ENCODE assay signal across 20 cellular contexts in the genomic region with DNA sequence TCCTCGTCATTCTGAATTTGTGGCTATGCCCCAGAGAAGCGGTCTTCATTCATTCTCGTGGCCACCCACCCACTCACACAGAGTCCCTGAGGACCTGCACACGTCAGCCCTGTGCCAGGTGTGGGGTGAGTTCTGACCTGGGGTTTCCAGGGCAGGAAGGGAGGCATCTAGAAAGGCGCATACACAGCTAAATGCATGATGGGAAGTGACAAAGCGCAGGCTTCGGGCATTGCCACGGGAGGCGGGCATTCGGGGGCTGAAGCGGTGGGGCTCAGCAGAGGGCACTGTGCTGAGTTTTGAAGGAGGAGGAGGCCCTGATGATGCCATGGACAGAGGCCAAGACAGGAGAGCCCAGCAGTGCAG. TPM values are rescaled to one million over a fixed set of nuclear protein-coding genes. Genes with fewer than 3 reads are reported as not detected.
A peak's percentile ranks its signal among the peaks of the same experiment; 100 is the strongest.
DNase-seq lines count a peak whose midpoint lies in the region; ATAC-seq and TF ChIP-seq lines count a peak whose summit lies in the region.
"Had no signal": no experiment of that assay in that cellular context is flagged by ENCODE, and none has a peak within 500 bp of the region (broad histone marks: within the 10 kb centered on the region; RNA-seq: fewer than 3 reads in every experiment).

No MANE protein-coding gene starts in this region.

- H3K4me1 Mint-ChIP-seq in CD8-positive, alpha-beta T cell (ENCODE audit: low read depth) = peaks cover 36% of the 10 kb centered on the region
- peaks cover 48% of the 10 kb centered on the region for H3K4me1 Mint-ChIP-seq in activated CD8-positive, alpha-beta T cell treated with anti-CD3 and anti-CD28 coated beads, Interleukin-2, amount 10 ng/mL, durations not matched to agents 7 days and 5 days (ENCODE audit: low read depth)
- H3K4me1 Mint-ChIP-seq in naive thymus-derived CD8-positive, alpha-beta T cell = peaks cover 23 to 62% (median 54%) of the 10 kb centered on the region in 4 donors

- H3K27ac ChIP-seq in CD8-positive, alpha-beta T cell (ENCODE audit: low read depth, low read length) = no peak overlapping the region
- H3K27ac ChIP-seq: brain microvascular endothelial cell, sigmoid colon had no signal

- H3K4me1 ChIP-seq in CD8-positive, alpha-beta T cell (ENCODE audit: insufficient read depth, low read length) = peaks cover 58% of the 10 kb centered on the region

- CTCF ChIA-PET in CD8-positive, alpha-beta T cell (lab: Charles Lee) = interaction anchor here (2.5 to 10.6 kb wide), 4 partner anchors 23 to 154 kb away, joined by 10 to 86 read pairs (median 48); no protein-coding TSS in a partner anchor
- CTCF ChIA-PET in activated CD8-positive, alpha-beta T cell treated with anti-CD3 and anti-CD28 coated beads, Interleukin-2, amount 10 ng/mL, durations not matched to agents 7 days and 5 days (lab: Charles Lee) = interaction anchor here (2.6 to 10.9 kb wide), 2 partner anchors 95 to 155 kb away, joined by 17 to 112 read pairs; no protein-coding TSS in a partner anchor

- POLR2A ChIA-PET in CD8-positive, alpha-beta T cell (lab: Charles Lee) = interaction anchor here (0.9 to 2.1 kb wide), 3 partner anchors 9 to 130 kb away, joined by 3 to 8 read pairs (median 4); no protein-coding TSS in a partner anchor
- POLR2A ChIA-PET in activated CD8-positive, alpha-beta T cell treated with anti-CD3 and anti-CD28 coated beads, Interleukin-2, amount 10 ng/mL, durations not matched to agents 7 days and 5 days (lab: Charles Lee) = interaction anchor here (1.3 to 16.8 kb wide), 6 partner anchors 9 to 153 kb away, joined by 8 to 807 read pairs (median 132); a partner anchor contains a TSS
- POLR2A ChIA-PET in naive thymus-derived CD8-positive, alpha-beta T cell (lab: Charles Lee) = interaction anchor here (1.4 to 27.3 kb wide), 5 partner anchors 9 to 151 kb away, joined by 3 to 923 read pairs (median 152); a partner anchor contains a TSS

- no peaks in the 10 kb centered on the region for H3K36me3 ChIP-seq in CD8-positive, alpha-beta T cell (ENCODE audit: insufficient read depth, low read length)
- H3K36me3 ChIP-seq: brain microvascular endothelial cell had no signal

- no peaks in the 10 kb centered on the region for H3K9me3 Mint-ChIP-seq in CD8-positive, alpha-beta T cell
- H3K9me3 Mint-ChIP-seq in activated CD8-positive, alpha-beta T cell treated with anti-CD3 and anti-CD28 coated beads, Interleukin-2, amount 10 ng/mL, durations not matched to agents 7 days and 5 days (ENCODE audit: insufficient read depth) = no peaks in the 10 kb centered on the region
- no peaks in the 10 kb centered on the region for H3K9me3 Mint-ChIP-seq in naive thymus-derived CD8-positive, alpha-beta T cell
- H3K9me3 Mint-ChIP-seq: type B pancreatic cell had no signal

- no peak overlapping the region for H3K4me3 ChIP-seq in CD8-positive, alpha-beta T cell (ENCODE audit: low read depth, low read length)
- H3K4me3 ChIP-seq: heart left ventricle, sigmoid colon had no signal

- in situ Hi-C loops in GM13977 (cut with MboI; ENCODE audit: low pct_unique_long_range_greater_than_20kb, low sequenced_read_pairs, unreplicated experiment) = no loop called here

- no peak overlapping the region for H3K4me3 Mint-ChIP-seq in CD8-positive, alpha-beta T cell
- H3K4me3 Mint-ChIP-seq in activated CD8-positive, alpha-beta T cell treated with anti-CD3 and anti-CD28 coated beads, Interleukin-2, amount 10 ng/mL, durations not matched to agents 7 days and 5 days = no peak overlapping the region
- no peak overlapping the region for H3K4me3 Mint-ChIP-seq in naive thymus-derived CD8-positive, alpha-beta T cell
- H3K4me3 Mint-ChIP-seq: type B pancreatic cell had no signal

- intact Hi-C loops in CD8-positive, alpha-beta T cell (cut with DNase I, micrococcal nuclease) = no loop called here

- H3K27me3 Mint-ChIP-seq in CD8-positive, alpha-beta T cell (ENCODE audit: low read depth) = no peaks in the 10 kb centered on the region
- H3K27me3 Mint-ChIP-seq in activated CD8-positive, alpha-beta T cell treated with anti-CD3 and anti-CD28 coated beads, Interleukin-2, amount 10 ng/mL, durations not matched to agents 7 days and 5 days (ENCODE audit: low read depth) = no peaks in the 10 kb centered on the region
- H3K27me3 Mint-ChIP-seq in naive thymus-derived CD8-positive, alpha-beta T cell = no peaks in the 10 kb centered on the region
- H3K27me3 Mint-ChIP-seq: type B pancreatic cell had no signal

- H3K9me3 ChIP-seq in CD8-positive, alpha-beta T cell (ENCODE audit: low read length) = no peaks in the 10 kb centered on the region
- H3K9me3 ChIP-seq: heart left ventricle, sigmoid colon had no signal

- no peaks in the 10 kb centered on the region for H3K36me3 Mint-ChIP-seq in CD8-positive, alpha-beta T cell
- H3K36me3 Mint-ChIP-seq in activated CD8-positive, alpha-beta T cell treated with anti-CD3 and anti-CD28 coated beads, Interleukin-2, amount 10 ng/mL, durations not matched to agents 7 days and 5 days (ENCODE audit: low read depth) = peaks cover 10% of the 10 kb centered on the region
- no peaks in the 10 kb centered on the region for H3K36me3 Mint-ChIP-seq in naive thymus-derived CD8-positive, alpha-beta T cell
- H3K36me3 Mint-ChIP-seq: type B pancreatic cell had no signal

- no peaks in the 10 kb centered on the region for H3K27me3 ChIP-seq in CD8-positive, alpha-beta T cell (ENCODE audit: insufficient read depth, low read length)
- H3K27me3 ChIP-seq: brain microvascular endothelial cell, heart left ventricle, sigmoid colon had no signal

- DNase-seq in CD8-positive, alpha-beta T cell = no peak
- DNase-seq in GM13977 (ENCODE audit: low spot score) (no peak), cerebellum (ENCODE audit: low spot score) (no peak), GM03348 (ENCODE audit: low spot score) (no peak), KG1 (lab: John Stamatoyannopoulos, UW) (no peak)
- no peak for DNase-seq in activated CD8-positive, alpha-beta T cell treated with anti-CD3 and anti-CD28 coated beads, Interleukin-2, amount 10 ng/mL, durations not matched to agents 7 days and 5 days
- no peak for DNase-seq in naive thymus-derived CD8-positive, alpha-beta T cell
- DNase-seq: activated CD4-positive, alpha-beta T cell treated with anti-CD3 and anti-CD28 coated beads, Interleukin-2, amount 50 U/mL, for 1 hour; activated gamma-delta T cell; brain microvascular endothelial cell; heart left ventricle; islet precursor cell; MV-4-11; NCI-H2107; NCI-H748 treated with DMSO at 0.1 percent for 48 hours; occipital lobe; sigmoid colon; stimulated activated CD4-positive, alpha-beta T cell treated with anti-CD3 and anti-CD28 coated beads, Interleukin-4, amount 100 ng/mL, for 4 hours had no signal

- peak overlapping the region; percentile 71 for H3K27ac Mint-ChIP-seq in CD8-positive, alpha-beta T cell
- H3K27ac Mint-ChIP-seq in activated CD8-positive, alpha-beta T cell treated with anti-CD3 and anti-CD28 coated beads, Interleukin-2, amount 10 ng/mL, durations not matched to agents 7 days and 5 days = peak overlapping the region; percentile 77
- peak overlapping the region in 8 of 10 donors; percentile 40 to 88 (median 64) for H3K27ac Mint-ChIP-seq in naive thymus-derived CD8-positive, alpha-beta T cell

- ATAC-seq in CD8-positive, alpha-beta T cell = no peak
- no peak for ATAC-seq in activated CD8-positive, alpha-beta T cell treated with anti-CD3 and anti-CD28 coated beads, Interleukin-2, amount 10 ng/mL, durations not matched to agents 7 days and 5 days
- no peak for ATAC-seq in naive thymus-derived CD8-positive, alpha-beta T cell
- ATAC-seq in GM18861 (IDR thresholded peaks at IDR 0.05; ENCODE audit: unreplicated experiment) = no peak
- ATAC-seq: heart left ventricle had no signal

- no peak for TF ChIP-seq CTCF in CD8-positive, alpha-beta T cell (IDR thresholded peaks at IDR 0.05)
- TF ChIP-seq CTCF in GM13977 (IDR thresholded peaks at IDR 0.05; ENCODE audit: extremely low read depth, insufficient read depth, missing control alignments) = peak; percentile 27

RNA-seq across cellular contexts. Expression of a gene that starts 10.9 kb away (rescaled TPM):
- 100 to 1,000 TPM; 241 to 249 TPM for total RNA-seq in CD8-positive, alpha-beta T cell
- total RNA-seq in activated CD8-positive, alpha-beta T cell treated with anti-CD3 and anti-CD28 coated beads, Interleukin-2, amount 10 ng/mL, durations not matched to agents 7 days and 5 days = 100 to 1,000 TPM; 318 to 359 TPM
- total RNA-seq in naive thymus-derived CD8-positive, alpha-beta T cell = 100 to 1,000 TPM; 111 to 122 TPM
- polyA plus RNA-seq in naive thymus-derived CD8-positive, alpha-beta T cell = 1 to 10 TPM; 6.6 to 9.7 (median 8.2) TPM
- 5.4 TPM for total RNA-seq in cerebellum

RNA-seq across cellular contexts. Expression of a gene that starts 32.0 kb away (rescaled TPM):
- total RNA-seq in CD8-positive, alpha-beta T cell = 1 to 10 TPM; 1.4 to 2.1 TPM
- 1 to 10 TPM; 3.7 to 4.8 TPM for total RNA-seq in activated CD8-positive, alpha-beta T cell treated with anti-CD3 and anti-CD28 coated beads, Interleukin-2, amount 10 ng/mL, durations not matched to agents 7 days and 5 days
- 1 to 10 TPM; 6.5 to 8.3 TPM for total RNA-seq in naive thymus-derived CD8-positive, alpha-beta T cell
- polyA plus RNA-seq in naive thymus-derived CD8-positive, alpha-beta T cell = under 1 TPM; 0.13 to 0.59 (median 0.23) TPM
- 15.9 TPM for total RNA-seq in cerebellum

RNA-seq across cellular contexts. Expression of a gene that starts 35.8 kb away (rescaled TPM):
- 10 to 100 TPM; 22.3 to 25.5 TPM for total RNA-seq in CD8-positive, alpha-beta T cell
- 100 to 1,000 TPM; 150 to 165 TPM for total RNA-seq in activated CD8-positive, alpha-beta T cell treated with anti-CD3 and anti-CD28 coated beads, Interleukin-2, amount 10 ng/mL, durations not matched to agents 7 days and 5 days
- total RNA-seq in naive thymus-derived CD8-positive, alpha-beta T cell = 10 to 100 TPM; 46.1 to 46.4 TPM
- 10 to 100 TPM in 2 of 3 donors, 1 to 10 TPM in 1; 4.9 to 29.4 (median 10.5) TPM for polyA plus RNA-seq in naive thymus-derived CD8-positive, alpha-beta T cell
- 33.8 TPM for total RNA-seq in cerebellum

Comparison
In these comparisons a context has a peak if more than half of its experiments do, and no peak if none do; other contexts are left out.
1. RNA of a gene that starts 10.9 kb away (total RNA-seq): 318 to 359 TPM in activated CD8-positive, alpha-beta T cell treated with anti-CD3 and anti-CD28 coated beads, Interleukin-2, amount 10 ng/mL, durations not matched to agents 7 days and 5 days, 241 to 249 TPM in CD8-positive, alpha-beta T cell and 111 to 122 TPM in naive thymus-derived CD8-positive, alpha-beta T cell; 5.4 TPM in cerebellum (single experiment); every median in the first group is over 10 times any median in the second.
2. Peak in every context shown above with its lines, with median percentiles within 50 percentile points of each other: H3K27ac Mint-ChIP-seq.